14 cellular contexts compared by ENCODE assay signal in genomic region chr14:71011479-71011878, GRCh38.
DNase-seq lines count a peak whose midpoint lies in the region; ATAC-seq, FAIRE-seq and TF ChIP-seq lines count a peak whose summit lies in the region.
"Had no signal": no experiment of that assay in that cellular context is flagged by ENCODE, and none has a peak within 500 bp of the region (broad histone marks: within the 10 kb centered on the region; RNA-seq: fewer than 3 reads in every experiment).

No MANE protein-coding gene starts in this region.

- H4K20me1 ChIP-seq in OCI-LY7 (ENCODE audit: insufficient read depth, low read length), result no peaks in the 10 kb centered on the region
- H4K20me1 ChIP-seq in MM.1S (ENCODE audit: insufficient read depth, low read length), result no peaks in the 10 kb centered on the region

- H3F3A ChIP-seq in MM.1S (ENCODE audit: insufficient read depth, low read length), result no peaks in the 10 kb centered on the region

- intact Hi-C loops in activated CD4-positive, alpha-beta T cell treated with anti-CD3 and anti-CD28 coated beads for 36 hours (cut with DNase I, micrococcal nuclease), result no loop called here
- intact Hi-C loops in OCI-LY7 (cut with micrococcal nuclease; ENCODE audit: unreplicated experiment), result no loop called here
- intact Hi-C loops in pancreas (cut with DNase I), result no loop called here

- peaks cover 33% of the 10 kb centered on the region for H3K4me1 Mint-ChIP-seq in activated CD4-positive, alpha-beta T cell treated with anti-CD3 and anti-CD28 coated beads for 36 hours

- no TSS peak for BruUV-seq in OCI-LY7 (replicated peaks; lab: Mats Ljungman, UMichigan)

- no peaks in the 10 kb centered on the region for H3K9me3 Mint-ChIP-seq in activated CD4-positive, alpha-beta T cell treated with anti-CD3 and anti-CD28 coated beads for 36 hours (ENCODE audit: low read depth)
- H3K9me3 Mint-ChIP-seq: T-helper 1 cell treated with Interleukin-12 subunit alpha and Interleukin-12 subunit beta and Interleukin-4 antibody, amounts not matched to agents 30 μg/mL and 1 μg/mL, for 36 hours had no signal

- no peak overlapping the region for H3K27ac ChIP-seq in OCI-LY7 (ENCODE audit: low read depth, low read length, poor library complexity, severe bottlenecking)
- no peak overlapping the region for H3K27ac ChIP-seq in pancreas
- H3K27ac ChIP-seq in MM.1S (ENCODE audit: low read length), result no peak overlapping the region

- H3K79me2 ChIP-seq in OCI-LY7 (ENCODE audit: insufficient read depth, low read depth, low read length) (no peaks in the 10 kb centered on the region), MM.1S (ENCODE audit: low read length) (no peaks in the 10 kb centered on the region)

- TF ChIP-seq CTCF in OCI-LY7 (conservative IDR thresholded peaks at IDR 0.05; ENCODE audit: low read length) (peak; percentile 63), pancreas (IDR thresholded peaks at IDR 0.05) (no peak), MM.1S (IDR thresholded peaks at IDR 0.05; ENCODE audit: low read length) (no peak)

- no peak overlapping the region for H3K9ac ChIP-seq in MM.1S (ENCODE audit: low read length)

- no peak for DNase-seq in activated CD4-positive, alpha-beta T cell treated with anti-CD3 and anti-CD28 coated beads for 36 hours
- no peak for DNase-seq in activated CD4-positive, alpha-beta T cell treated with anti-CD3 and anti-CD28 coated beads, Interleukin-2, amount 50 U/mL, for 1 hour
- DNase-seq in OCI-LY7 (ENCODE audit: low spot score), result no peak
- no peak for DNase-seq in pancreas
- no peak for DNase-seq in MM.1S
- DNase-seq in NCI-H446 treated with DMSO at 0.1 percent for 48 hours (lab: John Stamatoyannopoulos, UW), result no peak
- DNase-seq in NCI-H1694 (lab: John Stamatoyannopoulos, UW), result no peak
- DNase-seq: activated CD4-positive, alpha-beta T cell treated with anti-CD3 and anti-CD28 coated beads, Interleukin-2, amount 50 U/mL, for 48 hours; activated naive CD4-positive, alpha-beta T cell treated with anti-CD3 and anti-CD28 coated beads, Interleukin-2, amount 50 U/mL, for 16 hours; DMS53; effector CD8-positive, alpha-beta T cell; NCI-H2081 had no signal

- peak; percentile 42 for ATAC-seq in activated CD4-positive, alpha-beta T cell treated with anti-CD3 and anti-CD28 coated beads for 36 hours
- no peak for ATAC-seq in pancreas

- CTCF ChIA-PET in activated CD4-positive, alpha-beta T cell treated with anti-CD3 and anti-CD28 coated beads for 36 hours (lab: Charles Lee), result interaction anchor here (0.6 to 4.2 kb wide), 10 partner anchors 11 to 551 kb away, joined by 3 to 19 read pairs (median 6); no protein-coding TSS in a partner anchor
- CTCF ChIA-PET in OCI-LY7 (lab: Charles Lee; ENCODE audit: unreplicated experiment), result no interaction called here

- no peaks in the 10 kb centered on the region for H3K27me3 ChIP-seq in pancreas
- no peaks in the 10 kb centered on the region for H3K27me3 ChIP-seq in MM.1S (replicated peaks; ENCODE audit: insufficient read depth, low read length)

- no peak overlapping the region for H3K4me3 Mint-ChIP-seq in activated CD4-positive, alpha-beta T cell treated with anti-CD3 and anti-CD28 coated beads for 36 hours
- H3K4me3 Mint-ChIP-seq: T-helper 1 cell treated with Interleukin-12 subunit alpha and Interleukin-12 subunit beta and Interleukin-4 antibody, amounts not matched to agents 30 μg/mL and 1 μg/mL, for 36 hours had no signal

- H3K27ac Mint-ChIP-seq in activated CD4-positive, alpha-beta T cell treated with anti-CD3 and anti-CD28 coated beads for 36 hours, result no peak overlapping the region
- H3K27ac Mint-ChIP-seq: T-helper 1 cell treated with Interleukin-12 subunit alpha and Interleukin-12 subunit beta and Interleukin-4 antibody, amounts not matched to agents 30 μg/mL and 1 μg/mL, for 36 hours had no signal

- H3K4me3 ChIP-seq in OCI-LY7 (ENCODE audit: low read depth, low read length, poor library complexity, severe bottlenecking) (no peak overlapping the region), pancreas (no peak overlapping the region), MM.1S (ENCODE audit: low read length) (no peak overlapping the region)

- POLR2A ChIA-PET in activated CD4-positive, alpha-beta T cell treated with anti-CD3 and anti-CD28 coated beads for 36 hours (lab: Charles Lee), result no interaction called here
- POLR2A ChIA-PET in OCI-LY7 (lab: Charles Lee), result interaction anchor here (1.8 kb wide), 1 partner anchor 13 kb away, joined by 7 read pairs; no protein-coding TSS in a partner anchor

- H3K9me3 ChIP-seq in OCI-LY7 (ENCODE audit: low read length), result no peaks in the 10 kb centered on the region
- H3K9me3 ChIP-seq in pancreas, result no peaks in the 10 kb centered on the region
- no peaks in the 10 kb centered on the region for H3K9me3 ChIP-seq in MM.1S (replicated peaks; ENCODE audit: insufficient read depth, low read length)

- FAIRE-seq in endometrium (lab: Jason Lieb, UNC) (peak; percentile 53), pancreas (lab: Jason Lieb, UNC) (peak; percentile 20)

- no peaks in the 10 kb centered on the region for H3K27me3 Mint-ChIP-seq in activated CD4-positive, alpha-beta T cell treated with anti-CD3 and anti-CD28 coated beads for 36 hours

- H3K36me3 ChIP-seq in OCI-LY7 (ENCODE audit: insufficient read depth, low read length) (peaks cover 16% of the 10 kb centered on the region), pancreas (no peaks in the 10 kb centered on the region), MM.1S (replicated peaks; ENCODE audit: insufficient read depth, low read length) (no peaks in the 10 kb centered on the region)

- H3K36me3 Mint-ChIP-seq in activated CD4-positive, alpha-beta T cell treated with anti-CD3 and anti-CD28 coated beads for 36 hours (ENCODE audit: low read depth), result peaks cover 34% of the 10 kb centered on the region

- H3K9me2 ChIP-seq in OCI-LY7 (ENCODE audit: insufficient read depth, low read length) (no peaks in the 10 kb centered on the region), MM.1S (replicated peaks; ENCODE audit: insufficient read depth, low read length) (no peaks in the 10 kb centered on the region)

- H3K4me1 ChIP-seq in OCI-LY7 (ENCODE audit: insufficient read depth, low read length, poor library complexity, severe bottlenecking) (no peaks in the 10 kb centered on the region), pancreas (no peaks in the 10 kb centered on the region), MM.1S (ENCODE audit: low read length) (no peaks in the 10 kb centered on the region)

- H3K4me2 ChIP-seq in OCI-LY7 (ENCODE audit: low read length) (no peak overlapping the region), MM.1S (ENCODE audit: low read depth, low read length) (no peak overlapping the region)

- WGBS in pancreas, 2 donors, result 76 to 92% methylated on average over 1 of the region's 1 CpG

- no peak overlapping the region for H2AFZ ChIP-seq in OCI-LY7 (ENCODE audit: low read length)
- no peak overlapping the region for H2AFZ ChIP-seq in MM.1S (ENCODE audit: low read length)
